In the genomic region with DNA sequence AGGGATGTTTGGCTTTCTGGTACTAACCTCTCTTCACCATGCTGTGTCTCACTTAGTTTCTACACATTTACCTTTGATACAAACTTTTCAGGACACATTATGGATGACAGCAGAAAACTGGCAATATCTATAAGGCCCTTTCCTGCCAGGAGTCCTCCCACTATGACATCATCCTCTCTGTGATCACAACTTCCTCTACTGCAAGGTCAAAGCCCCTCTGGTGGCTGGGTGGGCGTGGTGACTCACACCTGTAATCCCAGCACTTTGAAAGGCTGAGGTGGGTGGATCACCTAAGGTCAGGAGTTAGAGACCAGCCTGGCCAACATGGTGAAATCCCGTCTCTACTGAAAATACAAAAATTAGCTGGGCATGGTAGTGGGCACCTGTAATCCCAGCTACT, we compare ENCODE assay signal across 1 cellular context.
TF ChIP-seq lines count a peak whose summit lies in the region.

No MANE protein-coding gene starts in this region.

TF ChIP-seq in HepG2, 621 proteins besides CTCF, POLR2A, EP300 and RAD21 (continued from another document):
- TF ChIP-seq, protein P1, sequence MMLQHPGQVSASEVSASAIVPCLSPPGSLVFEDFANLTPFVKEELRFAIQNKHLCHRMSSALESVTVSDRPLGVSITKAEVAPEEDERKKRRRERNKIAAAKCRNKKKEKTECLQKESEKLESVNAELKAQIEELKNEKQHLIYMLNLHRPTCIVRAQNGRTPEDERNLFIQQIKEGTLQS (CRISPR knock-in tag; IDR thresholded peaks at IDR 0.05) = peak; percentile 80
TF ChIP-seq in HepG2: peak in this region for 27; not testable (repeated sequence) for 594.
